Comparison of ENCODE assay signal across 33 cellular contexts in genomic region chr6:1002989-1003388, GRCh38.
"Had no signal": no experiment of that assay in that cellular context is flagged by ENCODE, and none has a peak within 500 bp of the region (broad histone marks: within the 10 kb centered on the region; RNA-seq: fewer than 3 reads in every experiment).

No MANE protein-coding gene starts in this region.

- FAIRE-seq: astrocyte, TTC549 had no signal

- H3K36me3 ChIP-seq: adrenal gland, brain microvascular endothelial cell, breast epithelium had no signal

- ATAC-seq: activated CD8-positive, alpha-beta T cell treated with anti-CD3 and anti-CD28 coated beads for 36 hours; activated naive CD4-positive, alpha-beta T cell treated with anti-CD3 and anti-CD28 coated beads, Interleukin-2, amount 50 U/mL, for 72 hours; activated T-cell treated with anti-CD3 and anti-CD28 coated beads, Interleukin-2, amount 50 U/mL, for 4 hours; activated T-cell treated with anti-CD3 and anti-CD28 coated beads, Interleukin-2, amount 50 U/mL, for 72 hours; activated T-helper 17 cell treated with anti-CD3 and anti-CD28 coated beads, Interleukin-2, amount 50 U/mL, for 72 hours; body of pancreas had no signal

- H3K9me3 ChIP-seq: adrenal gland, body of pancreas, breast epithelium had no signal

- H3K27ac ChIP-seq: adrenal gland, body of pancreas, brain microvascular endothelial cell, breast epithelium, VCaP had no signal

- H3K27me3 ChIP-seq: adrenal gland, body of pancreas, brain microvascular endothelial cell, breast epithelium had no signal

- DNase-seq: activated B cell treated with CpG ODN at 0.5 μM for 24 hours; activated CD4-positive, alpha-beta memory T cell treated with anti-CD3 and anti-CD28 coated beads for 36 hours; activated CD4-positive, alpha-beta T cell treated with anti-CD3 and anti-CD28 coated beads for 4 hours; activated CD4-positive, alpha-beta T cell treated with anti-CD3 and anti-CD28 coated beads, Interleukin-2, amount 10 ng/mL, durations not matched to agents 24 days and 14 days; activated CD4-positive, alpha-beta T cell treated with anti-CD3 and anti-CD28 coated beads, Interleukin-2, amount 50 U/mL, for 1 hour; activated CD4-positive, alpha-beta T cell treated with anti-CD3 and anti-CD28 coated beads, Interleukin-2, amount 50 U/mL, for 4 hours; activated CD4-positive, CD25-positive, alpha-beta regulatory T cell treated with anti-CD3 and anti-CD28 coated beads, Interleukin-2, amount 50 U/mL, for 72 hours; activated CD8-positive, alpha-beta memory T cell treated with anti-CD3 and anti-CD28 coated beads, Interleukin-2, amount 50 U/mL, for 4 hours; activated CD8-positive, alpha-beta T cell treated with anti-CD3 and anti-CD28 coated beads for 36 hours; activated effector memory CD4-positive, alpha-beta T cell treated with anti-CD3 and anti-CD28 coated beads, Interleukin-2, amount 50 U/mL, for 16 hours; activated gamma-delta T cell treated with Interleukin-2 at 50 U/mL for 16 hours; activated naive CD4-positive, alpha-beta T cell; activated naive CD4-positive, alpha-beta T cell treated with anti-CD3 and anti-CD28 coated beads for 36 hours; activated naive CD4-positive, alpha-beta T cell treated with anti-CD3 and anti-CD28 coated beads, Interleukin-2, amount 50 U/mL, for 16 hours; activated naive CD8-positive, alpha-beta T cell treated with anti-CD3 and anti-CD28 coated beads for 36 hours; activated T-cell treated with anti-CD3 and anti-CD28 coated beads for 4 hours; activated T-cell treated with anti-CD3 and anti-CD28 coated beads, Interleukin-2, amount 50 U/mL, for 1 hour; activated T-cell treated with anti-CD3 and anti-CD28 coated beads, Interleukin-2, amount 50 U/mL, for 4 hours; activated T-cell treated with anti-CD3 and anti-CD28 coated beads, Interleukin-2, amount 50 U/mL, for 72 hours; adrenal gland; amniotic stem cell; aorta; body of pancreas; brain microvascular endothelial cell; central memory CD4-positive, alpha-beta T cell; T-helper 2 cell; T-helper 9 cell had no signal

- H3K4me3 ChIP-seq: adrenal gland, body of pancreas, breast epithelium had no signal

- H3K4me1 ChIP-seq: adrenal gland, body of pancreas, breast epithelium had no signal
